1 cellular context compared by ENCODE assay signal in genomic region chr1:94783342-94784264, GRCh38.
TF ChIP-seq lines count a peak whose summit lies in the region.

No MANE protein-coding gene starts in this region.

TF ChIP-seq in H1, 55 proteins besides CTCF, POLR2A, EP300 and RAD21:
- TF ChIP-seq EZH2 (IDR thresholded peaks at IDR 0.05; ENCODE audit: low read depth, low read length, severe bottlenecking) = no peak
